In genomic region chr7:120807390-120807789, GRCh38 we compare ENCODE assay signal across 31 cellular contexts. TPM values are rescaled to one million over a fixed set of nuclear protein-coding genes. Genes with fewer than 3 reads are reported as not detected.
"Had no signal": no experiment of that assay in that cellular context is flagged by ENCODE, and none has a peak within 500 bp of the region (broad histone marks: within the 10 kb centered on the region; RNA-seq: fewer than 3 reads in every experiment).

No MANE protein-coding gene starts in this region.

- H3K27ac ChIP-seq: cardiac muscle cell, KMS-11, SJCRH30, SK-N-MC, WERI-Rb-1 had no signal

- H3K4me1 Mint-ChIP-seq: activated naive CD4-positive, alpha-beta T cell treated with anti-CD3 and anti-CD28 coated beads, Interleukin-2, amount 50 U/mL, for 24 hours; activated naive CD8-positive, alpha-beta T cell treated with anti-CD3 and anti-CD28 coated beads, Interleukin-2, amount 10 ng/mL, durations not matched to agents 7 days and 5 days had no signal

- H3K9ac ChIP-seq: KMS-11 had no signal

- H3K9me3 Mint-ChIP-seq: activated naive CD4-positive, alpha-beta T cell treated with anti-CD3 and anti-CD28 coated beads, Interleukin-2, amount 50 U/mL, for 24 hours; activated naive CD8-positive, alpha-beta T cell treated with anti-CD3 and anti-CD28 coated beads, Interleukin-2, amount 10 ng/mL, durations not matched to agents 7 days and 5 days; activated T-cell treated with anti-CD3 and anti-CD28 coated beads, Interleukin-2, amount 50 U/mL, for 24 hours; activated T-helper 2 cell treated with anti-CD3 and anti-CD28 coated beads, Interferon-gamma antibody, Interleukin-2, Interleukin-4, amounts not matched to agents 10 μg/mL and 5 μg/mL and 100 μg/mL, durations not matched to agents 14 hours and 24 hours and 36 hours had no signal

- DNase-seq: activated CD4-positive, alpha-beta T cell treated with anti-CD3 and anti-CD28 coated beads for 1 hour; activated CD4-positive, alpha-beta T cell treated with anti-CD3 and anti-CD28 coated beads for 48 hours; activated CD4-positive, alpha-beta T cell treated with anti-CD3 and anti-CD28 coated beads, Interleukin-2, amount 50 U/mL, for 48 hours; activated CD4-positive, CD25-positive, alpha-beta regulatory T cell; activated CD8-positive, alpha-beta T cell treated with anti-CD3 and anti-CD28 coated beads, Interleukin-2, amount 10 ng/mL, durations not matched to agents 7 days and 5 days; activated gamma-delta T cell; activated naive CD4-positive, alpha-beta T cell treated with Interleukin-2 at 50 U/mL for 16 hours; activated naive CD8-positive, alpha-beta T cell treated with anti-CD3 and anti-CD28 coated beads, Interleukin-2, amount 10 ng/mL, durations not matched to agents 7 days and 5 days; activated T-cell treated with anti-CD3 and anti-CD28 coated beads, Interleukin-2, amount 50 U/mL, for 24 hours; amygdala; MM.1S; MV-4-11; NCI-H1092; NCI-H1436 treated with DMSO at 0.1 percent for 48 hours; NCI-H1694 treated with DMSO at 0.1 percent for 48 hours; NCI-H2029; NCI-H345; NCI-H524 treated with DMSO at 0.1 percent for 48 hours; SHP77; T1000; WERI-Rb-1 had no signal

- H3K4me3 Mint-ChIP-seq: activated CD8-positive, alpha-beta T cell treated with anti-CD3 and anti-CD28 coated beads, Interleukin-2, amount 10 ng/mL, durations not matched to agents 7 days and 5 days; activated naive CD4-positive, alpha-beta T cell treated with anti-CD3 and anti-CD28 coated beads, Interleukin-2, amount 50 U/mL, for 24 hours; activated naive CD8-positive, alpha-beta T cell treated with anti-CD3 and anti-CD28 coated beads, Interleukin-2, amount 10 ng/mL, durations not matched to agents 7 days and 5 days; activated T-cell treated with anti-CD3 and anti-CD28 coated beads, Interleukin-2, amount 50 U/mL, for 24 hours had no signal

- H3K27me3 ChIP-seq: ascending aorta, cardiac muscle cell, SJCRH30 had no signal

- ATAC-seq: activated CD8-positive, alpha-beta T cell treated with anti-CD3 and anti-CD28 coated beads, Interleukin-2, amount 10 ng/mL, durations not matched to agents 7 days and 5 days; Panc1 had no signal

- H3K36me3 Mint-ChIP-seq: activated naive CD4-positive, alpha-beta T cell treated with anti-CD3 and anti-CD28 coated beads, Interleukin-2, amount 50 U/mL, for 24 hours; activated naive CD8-positive, alpha-beta T cell treated with anti-CD3 and anti-CD28 coated beads, Interleukin-2, amount 10 ng/mL, durations not matched to agents 7 days and 5 days had no signal

- H3K27ac Mint-ChIP-seq: activated CD8-positive, alpha-beta T cell treated with anti-CD3 and anti-CD28 coated beads, Interleukin-2, amount 10 ng/mL, durations not matched to agents 7 days and 5 days; activated naive CD4-positive, alpha-beta T cell treated with anti-CD3 and anti-CD28 coated beads, Interleukin-2, amount 50 U/mL, for 24 hours; activated naive CD8-positive, alpha-beta T cell treated with anti-CD3 and anti-CD28 coated beads, Interleukin-2, amount 10 ng/mL, durations not matched to agents 7 days and 5 days; activated T-cell treated with anti-CD3 and anti-CD28 coated beads, Interleukin-2, amount 50 U/mL, for 24 hours; activated T-helper 2 cell treated with anti-CD3 and anti-CD28 coated beads, Interferon-gamma antibody, Interleukin-2, Interleukin-4, amounts not matched to agents 10 μg/mL and 5 μg/mL and 100 μg/mL, durations not matched to agents 14 hours and 24 hours and 36 hours had no signal

- H3K4me2 ChIP-seq: KMS-11 had no signal

- H3K9me3 ChIP-seq: ascending aorta, SJCRH30 had no signal

- H3K4me3 ChIP-seq: ascending aorta, cardiac muscle cell, SJCRH30, SK-N-MC had no signal

- H3K36me3 ChIP-seq: ascending aorta, cardiac muscle cell, WERI-Rb-1 had no signal

RNA-seq across cellular contexts. Expression of gene TSPAN12, which starts 50.6 kb away (rescaled TPM):
- total RNA-seq: activated CD8-positive, alpha-beta T cell treated with anti-CD3 and anti-CD28 coated beads, Interleukin-2, amount 10 ng/mL, durations not matched to agents 7 days and 5 days; activated naive CD8-positive, alpha-beta T cell treated with anti-CD3 and anti-CD28 coated beads, Interleukin-2, amount 10 ng/mL, durations not matched to agents 7 days and 5 days; activated T-helper 2 cell treated with anti-CD3 and anti-CD28 coated beads, Interferon-gamma antibody, Interleukin-2, Interleukin-4, amounts not matched to agents 10 μg/mL and 5 μg/mL and 100 μg/mL, durations not matched to agents 14 hours and 24 hours and 36 hours; T-helper 1 cell treated with Interleukin-12 subunit alpha and Interleukin-12 subunit beta and Interleukin-4 antibody, amounts not matched to agents 30 ng/mL and 1 ng/mL, for 36 hours; T-helper 2 cell treated with Interferon-gamma antibody and Interleukin-4, amounts not matched to agents 100 ng/mL and 5 ng/mL, for 36 hours had no signal
